In genomic region chr11:130421199-130421585, GRCh38 we compare ENCODE assay signal across 18 cellular contexts. TPM values are rescaled to one million over a fixed set of nuclear protein-coding genes. Genes with fewer than 3 reads are reported as not detected.
DNase-seq lines count a peak whose midpoint lies in the region; ATAC-seq and TF ChIP-seq lines count a peak whose summit lies in the region.
"Had no signal": no experiment of that assay in that cellular context is flagged by ENCODE, and none has a peak within 500 bp of the region (broad histone marks: within the 10 kb centered on the region; RNA-seq: fewer than 3 reads in every experiment).

No MANE protein-coding gene starts in this region.

- no peak for ATAC-seq in upper lobe of left lung (ENCODE audit: low FRiP score in 2 of 2)
- no peak for ATAC-seq in HG02938 (IDR thresholded peaks at IDR 0.05; ENCODE audit: unreplicated experiment)
- ATAC-seq: GM23338 had no signal

- H3K27me3 ChIP-seq in OCI-LY3 (ENCODE audit: low read depth, low read length) (peaks cover 37% of the 10 kb centered on the region), esophagus (ENCODE audit: control insufficient read depth in 1 of 2, insufficient read depth in 2 of 2, low read length in 2 of 2) (no peaks in the 10 kb centered on the region), muscle layer of colon (ENCODE audit: control insufficient read depth in 1 of 2, insufficient read depth in 2 of 2, low read length in 2 of 2) (no peaks in the 10 kb centered on the region), upper lobe of left lung (peaks cover 0 to 2% (median 0%) of the 10 kb centered on the region in 4 donors)

- DNase-seq in upper lobe of left lung (no peak), activated T-cell treated with anti-CD3 and anti-CD28 coated beads for 4 hours (no peak)
- DNase-seq in activated CD4-positive, CD25-positive, alpha-beta regulatory T cell (lab: John Stamatoyannopoulos, UW): no peak
- DNase-seq: ACHN, KG1, NCI-H187, NCI-H2107, NCI-H2227 treated with DMSO at 0.1 percent for 48 hours, NCI-H510A treated with DMSO at 0.1 percent for 48 hours, NCI-H82 had no signal

- H3K79me2 ChIP-seq in OCI-LY3 (ENCODE audit: low read length): no peaks in the 10 kb centered on the region

- no peak for TF ChIP-seq EP300 in upper lobe of left lung (IDR thresholded peaks at IDR 0.05)

- H3K36me3 ChIP-seq in OCI-LY3 (replicated peaks; ENCODE audit: low read depth, low read length) (no peaks in the 10 kb centered on the region), esophagus (ENCODE audit: control insufficient read depth in 2 of 2, insufficient read depth in 2 of 2, low read length in 1 of 2) (no peaks in the 10 kb centered on the region), muscle layer of colon (ENCODE audit: insufficient read depth, low read length) (peaks cover 6% of the 10 kb centered on the region), upper lobe of left lung (no peaks in the 10 kb centered on the region)

- H2AFZ ChIP-seq in OCI-LY3 (ENCODE audit: low read depth, low read length): peak overlapping the region; percentile 67; the same call in 1 of the 2 replicates
- H2AFZ ChIP-seq: GM23338, PC-9 had no signal

- WGBS in esophagus, 2 donors: 81 to 82% methylated on average over 7 of the region's 7 CpGs
- WGBS in upper lobe of left lung, 2 donors: 71 to 72% methylated on average over 7 of the region's 7 CpGs

- H3K4me2 ChIP-seq in OCI-LY3 (ENCODE audit: low read length): peak overlapping the region; percentile 52
- H3K4me2 ChIP-seq: GM23338, PC-9 had no signal

- no peak for TF ChIP-seq POLR2A in upper lobe of left lung (IDR thresholded peaks at IDR 0.05)

- no peak for TF ChIP-seq CTCF in OCI-LY3 (IDR thresholded peaks at IDR 0.05; ENCODE audit: low read depth, low read length)
- no peak for TF ChIP-seq CTCF in upper lobe of left lung (IDR thresholded peaks at IDR 0.05)

- H3K4me3 ChIP-seq in OCI-LY3 (ENCODE audit: low read length) (peak overlapping the region; percentile 26; the same call in 1 of the 2 replicates), esophagus (ENCODE audit: low read depth in 1 of 2, low read length in 2 of 2) (no peak overlapping the region), muscle layer of colon (ENCODE audit: low read depth in 1 of 2, low read length in 2 of 2) (no peak overlapping the region), upper lobe of left lung (no peak overlapping the region)
- H3K4me3 ChIP-seq: GM23338, PC-9 had no signal

- H3K4me1 ChIP-seq in OCI-LY3 (ENCODE audit: low read length) (peaks cover 13% of the 10 kb centered on the region), esophagus (ENCODE audit: control insufficient read depth in 2 of 2, insufficient read depth in 2 of 2, low read length in 1 of 2) (peaks cover 0 to 8% of the 10 kb centered on the region in 2 donors), muscle layer of colon (ENCODE audit: insufficient read depth, low read length) (peaks cover 34% of the 10 kb centered on the region), upper lobe of left lung (peaks cover 6 to 14% (median 11%) of the 10 kb centered on the region in 4 donors)

- H3K9me3 ChIP-seq in OCI-LY3 (ENCODE audit: insufficient read depth, low read length): no peaks in the 10 kb centered on the region
- H3K9me3 ChIP-seq in esophagus (ENCODE audit: control insufficient read depth in 2 of 2, insufficient read depth in 1 of 2, low read depth in 1 of 2, low read length in 1 of 2): no peaks in the 10 kb centered on the region
- no peaks in the 10 kb centered on the region for H3K9me3 ChIP-seq in muscle layer of colon (ENCODE audit: low read length)
- H3K9me3 ChIP-seq in upper lobe of left lung: no peaks in the 10 kb centered on the region

- H3K27ac ChIP-seq in OCI-LY3 (ENCODE audit: low read length) (no peak overlapping the region), esophagus (ENCODE audit: low read depth in 2 of 2, low read length in 1 of 2) (peak overlapping the region; percentile 26 to 40), muscle layer of colon (ENCODE audit: low read depth, low read length) (peak overlapping the region; percentile 45), upper lobe of left lung (peak overlapping the region in 3 of 4 donors; percentile 62 to 76 (median 66))
- H3K27ac ChIP-seq: PC-9, RWPE1 had no signal

- no peak overlapping the region for H3K9ac ChIP-seq in OCI-LY3 (ENCODE audit: low read length)
- no peak overlapping the region for H3K9ac ChIP-seq in muscle layer of colon (ENCODE audit: low read length)

- no peaks in the 10 kb centered on the region for H4K20me1 ChIP-seq in OCI-LY3 (ENCODE audit: insufficient read depth, low read length)

RNA-seq across cellular contexts. Expression of gene ADAMTS8, which starts 7.2 kb away (rescaled TPM):
- polyA plus RNA-seq in esophagus: 1 to 10 TPM; 2.2 to 3.1 TPM
- 10 to 100 TPM; 13.0 to 52.3 (median 21.5) TPM for total RNA-seq in upper lobe of left lung
- total RNA-seq: PC-9 had no signal
- polyA plus RNA-seq: CD14-positive monocyte had no signal

RNA-seq across cellular contexts. Expression of gene ADAMTS15, which starts 27.3 kb away (rescaled TPM):
- under 1 TPM; 0.53 to 0.61 TPM for polyA plus RNA-seq in esophagus
- 10 to 100 TPM in 2 of 6 donors, 1 to 10 TPM in 4; 2.5 to 23.0 (median 7.2) TPM for total RNA-seq in upper lobe of left lung
- polyA plus RNA-seq: CD14-positive monocyte had no signal
